Comparison of ENCODE assay signal across 14 cellular contexts in genomic region chr1:78080767-78081166, GRCh38. TPM values are rescaled to one million over a fixed set of nuclear protein-coding genes. Genes with fewer than 3 reads are reported as not detected.
DNase-seq lines count a peak whose midpoint lies in the region; ATAC-seq, FAIRE-seq and TF ChIP-seq lines count a peak whose summit lies in the region.
"Had no signal": no experiment of that assay in that cellular context is flagged by ENCODE, and none has a peak within 500 bp of the region (broad histone marks: within the 10 kb centered on the region; RNA-seq: fewer than 3 reads in every experiment).

No MANE protein-coding gene starts in this region.

- FAIRE-seq in keratinocyte (lab: Jason Lieb, UNC): no peak

- no peak for TF ChIP-seq EP300 in ovary (IDR thresholded peaks at IDR 0.05)

- peak overlapping the region; percentile 54 for H3K4me3 Mint-ChIP-seq in T-helper 2 cell treated with Interferon-gamma antibody and Interleukin-4, amounts not matched to agents 5 μg/mL and 100 μg/mL, for 36 hours

- dilution Hi-C loops in keratinocyte (cut with MboI; ENCODE audit: extremely low pct_ligation_motif_present, low sequenced_read_pairs): no loop called here

- H3K9ac ChIP-seq in keratinocyte (ENCODE audit: control insufficient read depth, extremely low read depth, insufficient read depth, low read length): no peak overlapping the region

- no peaks in the 10 kb centered on the region for H3K27me3 ChIP-seq in heart right ventricle
- no peaks in the 10 kb centered on the region for H3K27me3 ChIP-seq in keratinocyte (ENCODE audit: control insufficient read depth, extremely low read depth, insufficient read depth, low read length)
- no peaks in the 10 kb centered on the region for H3K27me3 ChIP-seq in thoracic aorta (replicated peaks; ENCODE audit: insufficient read depth)
- H3K27me3 ChIP-seq in ovary: no peaks in the 10 kb centered on the region
- H3K27me3 ChIP-seq: gastroesophageal sphincter had no signal

- H3K79me2 ChIP-seq in keratinocyte (ENCODE audit: control insufficient read depth, insufficient read depth, low read length): no peaks in the 10 kb centered on the region

- H3K9me1 ChIP-seq in keratinocyte (ENCODE audit: control insufficient read depth, extremely low read depth, insufficient read depth, low read length): no peaks in the 10 kb centered on the region

- H3K27ac ChIP-seq in heart right ventricle (peak overlapping the region in 9 of 10 donors; percentile 13 to 88 (median 79)), keratinocyte (ENCODE audit: control insufficient read depth, insufficient read depth, low read length) (no peak overlapping the region), thoracic aorta (peak overlapping the region; percentile 21 to 57), ovary (no peak overlapping the region)
- H3K27ac ChIP-seq: SK-N-MC had no signal

- peak overlapping the region; percentile 32 for H3K27ac Mint-ChIP-seq in T-helper 2 cell treated with Interferon-gamma antibody and Interleukin-4, amounts not matched to agents 5 μg/mL and 100 μg/mL, for 36 hours

- H3K9me3 ChIP-seq in heart right ventricle: peaks cover 0 to 5% (median 0%) of the 10 kb centered on the region in 11 donors
- H3K9me3 ChIP-seq in keratinocyte (ENCODE audit: control insufficient read depth, low read depth, low read length): no peaks in the 10 kb centered on the region
- H3K9me3 ChIP-seq in thoracic aorta: no peaks in the 10 kb centered on the region
- no peaks in the 10 kb centered on the region for H3K9me3 ChIP-seq in ovary

- intact Hi-C loops in heart right ventricle (cut with DNase I) (no loop called here), Right ventricle myocardium superior (cut with DNase I) (no loop called here), ovary (cut with DNase I) (no loop called here)

- peaks cover 12% of the 10 kb centered on the region for H3K9me3 Mint-ChIP-seq in T-helper 2 cell treated with Interferon-gamma antibody and Interleukin-4, amounts not matched to agents 5 μg/mL and 100 μg/mL, for 36 hours

- H3K27me3 Mint-ChIP-seq in T-helper 2 cell treated with Interferon-gamma antibody and Interleukin-4, amounts not matched to agents 5 μg/mL and 100 μg/mL, for 36 hours (ENCODE audit: low read depth): peaks cover 7% of the 10 kb centered on the region

- no peak for ATAC-seq in heart right ventricle
- ATAC-seq in Right ventricle myocardium superior (ENCODE audit: poor library complexity): no peak
- no peak for ATAC-seq in thoracic aorta (ENCODE audit: insufficient number of reproducible peaks, low FRiP score, low read depth)
- ATAC-seq: gastroesophageal sphincter had no signal

- WGBS in heart right ventricle, 2 donors: 75 to 84% methylated on average over 2 of the region's 2 CpGs
- 62 to 72% (median 66%) methylated on average over 2 of the region's 2 CpGs for WGBS in ovary, 3 donors

- peaks cover 2% of the 10 kb centered on the region for H3K36me3 Mint-ChIP-seq in T-helper 2 cell treated with Interferon-gamma antibody and Interleukin-4, amounts not matched to agents 5 μg/mL and 100 μg/mL, for 36 hours (ENCODE audit: low read depth)

- H3K4me2 ChIP-seq in keratinocyte (ENCODE audit: control insufficient read depth, extremely low read depth, insufficient read depth, low read depth, low read length): no peak overlapping the region

- no peak for DNase-seq in heart right ventricle
- DNase-seq in Right ventricle myocardium superior: no peak
- no peak for DNase-seq in T-helper 2 cell treated with Interferon-gamma antibody and Interleukin-4, amounts not matched to agents 5 μg/mL and 100 μg/mL, for 36 hours (ENCODE audit: low spot score)
- DNase-seq in keratinocyte (ENCODE audit: low read depth, low spot score): no peak
- no peak for DNase-seq in thoracic aorta (ENCODE audit: low spot score)
- no peak for DNase-seq in OCI-M2 (lab: John Stamatoyannopoulos, UW; ENCODE audit: unreplicated experiment)
- DNase-seq in ovary: no peak
- DNase-seq in NOMO-1 treated with dmso at 0.1 percent for 144 hours (lab: John Stamatoyannopoulos, UW; ENCODE audit: unreplicated experiment): no peak
- DNase-seq: activated CD4-positive, alpha-beta T cell treated with anti-CD3 and anti-CD28 coated beads, Interleukin-2, amount 50 U/mL, for 4 hours; anterior cingulate cortex; NCI-H146; NCI-H774 had no signal

- no peaks in the 10 kb centered on the region for H3K36me3 ChIP-seq in heart right ventricle
- H3K36me3 ChIP-seq in keratinocyte (ENCODE audit: control insufficient read depth in 2 of 2, extremely low read depth in 1 of 2, insufficient read depth in 2 of 2, low read length in 2 of 2): no peaks in the 10 kb centered on the region
- no peaks in the 10 kb centered on the region for H3K36me3 ChIP-seq in thoracic aorta
- no peaks in the 10 kb centered on the region for H3K36me3 ChIP-seq in ovary
- H3K36me3 ChIP-seq: gastroesophageal sphincter had no signal

- peak overlapping the region in 5 of 10 donors; percentile 1 to 29 (median 27) for H3K4me3 ChIP-seq in heart right ventricle
- no peak overlapping the region for H3K4me3 ChIP-seq in keratinocyte (ENCODE audit: control insufficient read depth in 2 of 3, extremely low read depth in 1 of 3, insufficient read depth in 2 of 3, low read depth in 1 of 3, low read length in 3 of 3)
- peak overlapping the region; percentile 2 for H3K4me3 ChIP-seq in thoracic aorta
- H3K4me3 ChIP-seq in ovary: no peak overlapping the region
- H3K4me3 ChIP-seq: gastroesophageal sphincter, SK-N-MC had no signal

- H3K4me1 ChIP-seq in heart right ventricle (peaks cover 3 to 62% (median 38%) of the 10 kb centered on the region in 9 donors), keratinocyte (ENCODE audit: control insufficient read depth, extremely low read depth, insufficient read depth, low read length) (no peaks in the 10 kb centered on the region), thoracic aorta (ENCODE audit: control insufficient read depth in 1 of 2, low read depth in 2 of 2) (peaks cover 21 to 34% of the 10 kb centered on the region in 2 donors), ovary (ENCODE audit: insufficient read depth) (no peaks in the 10 kb centered on the region)

- no peak for TF ChIP-seq CTCF in heart right ventricle (IDR thresholded peaks at IDR 0.05)
- TF ChIP-seq CTCF in keratinocyte (optimal IDR thresholded peaks at IDR 0.05 in 1 of 3, IDR thresholded peaks at IDR 0.05 in 1 of 3, conservative IDR thresholded peaks at IDR 0.05 in 1 of 3; ENCODE audit: extremely low read depth in 1 of 3, insufficient read depth in 2 of 3, low read length in 3 of 3): no peak
- no peak for TF ChIP-seq CTCF in thoracic aorta (IDR thresholded peaks at IDR 0.05)
- TF ChIP-seq CTCF in ovary (IDR thresholded peaks at IDR 0.05): no peak

- H4K20me1 ChIP-seq in keratinocyte (ENCODE audit: control insufficient read depth, extremely low read depth, insufficient read depth, low read length): no peaks in the 10 kb centered on the region

- peak overlapping the region; percentile 30 for H2AFZ ChIP-seq in keratinocyte (ENCODE audit: control insufficient read depth, low read length)

- peaks cover 12% of the 10 kb centered on the region for H3K4me1 Mint-ChIP-seq in T-helper 2 cell treated with Interferon-gamma antibody and Interleukin-4, amounts not matched to agents 5 μg/mL and 100 μg/mL, for 36 hours (ENCODE audit: low read depth)

- no peak for TF ChIP-seq POLR2A in ovary (IDR thresholded peaks at IDR 0.05)

RNA-seq across cellular contexts. Expression of gene GIPC2, which starts 35.0 kb away (rescaled TPM):
- 1 to 10 TPM; 1.3 to 7.4 (median 3.7) TPM for total RNA-seq in heart right ventricle
- polyA plus RNA-seq in heart right ventricle: 1 to 10 TPM; 1.8 to 2.9 TPM
- 2.0 TPM for total RNA-seq in Right ventricle myocardium superior
- polyA plus RNA-seq in keratinocyte: 0.08 to 0.28 TPM (median 0.23 TPM) in 3 replicates
- polyA plus RNA-seq in keratinocyte (2011; ENCODE audit: low read depth): 0.14 TPM
- polyA plus RNA-seq in keratinocyte (2011; cell fraction: cytosol; rRNA removed): 0.22 and 0.25 TPM in 2 replicates
- polyA plus RNA-seq in keratinocyte (2011; cell fraction: nucleus; rRNA removed): 0.07 and 0.14 TPM in 2 replicates
- polyA plus RNA-seq in keratinocyte (2012; ENCODE audit: low replicate concordance): 0.14 and 0.16 TPM in 2 replicates
- 0.07 to 0.32 TPM (median 0.26 TPM) in 3 replicates for polyA minus RNA-seq in keratinocyte
- polyA minus RNA-seq in keratinocyte (2011; cell fraction: cytosol; rRNA and poly(A)+ RNA removed): not detected
- polyA minus RNA-seq in keratinocyte (2011; cell fraction: nucleus; rRNA and poly(A)+ RNA removed): 0.62 TPM in 1 of 2 replicates, not detected in the other
- 1 to 10 TPM; 1.6 to 3.2 TPM for total RNA-seq in thoracic aorta
- total RNA-seq in ovary: 1 to 10 TPM; 1.8 to 5.7 (median 3.3) TPM
- polyA plus RNA-seq in ovary: 1 to 10 TPM; 2.1 to 2.7 TPM

Comparison
In these comparisons a context has a peak if more than half of its experiments do, and no peak if none do; other contexts are left out.
1. H3K27ac ChIP-seq: peak in heart right ventricle (9 of 10) and thoracic aorta (2 of 2); none in keratinocyte (single experiment) and ovary (0 of 2).